8 cellular contexts compared by ENCODE assay signal in genomic region chr5:180787025-180787424, GRCh38. TPM values are rescaled to one million over a fixed set of nuclear protein-coding genes. Genes with fewer than 3 reads are reported as not detected.
DNase-seq lines count a peak whose midpoint lies in the region; ATAC-seq and TF ChIP-seq lines count a peak whose summit lies in the region.

No MANE protein-coding gene starts in this region.

- intact Hi-C loops in body of pancreas (cut with DNase I): no loop called here
- intact Hi-C loops in thyroid gland (cut with DNase I): loop anchor here (10.0 kb wide), 1 partner anchor 48 kb away; no protein-coding TSS in a partner anchor

- H3K9me3 ChIP-seq in body of pancreas: no peaks in the 10 kb centered on the region
- H3K9me3 ChIP-seq in muscle layer of colon (ENCODE audit: low read length): no peaks in the 10 kb centered on the region
- H3K9me3 ChIP-seq in thyroid gland: no peaks in the 10 kb centered on the region

- no peak overlapping the region for H3K9ac ChIP-seq in muscle layer of colon (ENCODE audit: low read length)

- H3K27ac ChIP-seq in body of pancreas: peak overlapping the region; percentile 79 to 92 (median 86)
- H3K27ac ChIP-seq in muscle layer of colon (ENCODE audit: low read depth, low read length): peak overlapping the region; percentile 21
- peak overlapping the region; percentile 75 to 83 (median 79) for H3K27ac ChIP-seq in thyroid gland

- H3K36me3 ChIP-seq in body of pancreas (replicated peaks in 1 of 2; ENCODE audit: insufficient read depth in 1 of 2, low read depth in 2 of 2) (peaks cover 1 to 7% of the 10 kb centered on the region in 2 donors), muscle layer of colon (ENCODE audit: insufficient read depth, low read length) (peaks cover 25% of the 10 kb centered on the region), thyroid gland (peaks cover 27 to 30% of the 10 kb centered on the region in 2 donors)

- 49 to 78% methylated on average over 8 to 9 of the region's 9 CpGs for WGBS in body of pancreas, 2 donors
- WGBS in thyroid gland, 2 donors: 61 to 69% methylated on average over 9 of the region's 9 CpGs

- TF ChIP-seq POLR2A in body of pancreas (IDR thresholded peaks at IDR 0.05) (no peak), thyroid gland (IDR thresholded peaks at IDR 0.05) (no peak)

- peak; percentile 56 for DNase-seq in activated CD8-positive, alpha-beta memory T cell treated with anti-CD3 and anti-CD28 coated beads for 24 hours
- DNase-seq in activated CD8-positive, alpha-beta memory T cell treated with anti-CD3 and anti-CD28 coated beads, Interleukin-2, amount 50 U/mL, for 4 hours: no peak
- DNase-seq in body of pancreas (no peak), thyroid gland (no peak), NCI-H1694 treated with DMSO at 0.1 percent for 48 hours (lab: John Stamatoyannopoulos, UW) (no peak), NCI-H2196 (lab: John Stamatoyannopoulos, UW; ENCODE audit: unreplicated experiment) (no peak), HUDEP-2 (lab: John Stamatoyannopoulos, UW; ENCODE audit: unreplicated experiment in 76 of 76) (no peak)

- no peak for ATAC-seq in body of pancreas

- TF ChIP-seq CTCF in body of pancreas (IDR thresholded peaks at IDR 0.05) (no peak), thyroid gland (IDR thresholded peaks at IDR 0.05) (no peak)

- no peaks in the 10 kb centered on the region for H3K27me3 ChIP-seq in body of pancreas
- H3K27me3 ChIP-seq in muscle layer of colon (ENCODE audit: control insufficient read depth in 1 of 2, insufficient read depth in 2 of 2, low read length in 2 of 2): no peaks in the 10 kb centered on the region
- no peaks in the 10 kb centered on the region for H3K27me3 ChIP-seq in thyroid gland

- H3K4me1 ChIP-seq in body of pancreas (peaks cover 79% of the 10 kb centered on the region), muscle layer of colon (ENCODE audit: insufficient read depth, low read length) (peaks cover 31% of the 10 kb centered on the region), thyroid gland (peaks cover 17 to 33% of the 10 kb centered on the region in 2 donors)

- no peak overlapping the region for H3K4me3 ChIP-seq in body of pancreas
- H3K4me3 ChIP-seq in muscle layer of colon (ENCODE audit: low read depth in 1 of 2, low read length in 2 of 2): no peak overlapping the region
- H3K4me3 ChIP-seq in thyroid gland (replicated peaks in 1 of 3): no peak overlapping the region

RNA-seq across cellular contexts. Expression of gene MGAT1, which starts 15.6 kb away (rescaled TPM):
- total RNA-seq in body of pancreas: 10 to 100 TPM; 96.2 to 98.8 TPM
- total RNA-seq in thyroid gland: 100 to 1,000 TPM; 155 to 283 (median 200) TPM

RNA-seq across cellular contexts. Expression of gene OR2Y1, which starts 47.2 kb away (rescaled TPM):
- total RNA-seq in body of pancreas (not detected), thyroid gland (not detected)

Comparison
In these comparisons a context has a peak if more than half of its experiments do, and no peak if none do; other contexts are left out.
1. H3K27ac ChIP-seq: peak in every context shown above with its lines; median percentile 86 in body of pancreas; 79 in thyroid gland; 21 in muscle layer of colon.